Comparison of ENCODE assay signal across 8 cellular contexts in genomic region chr4:123477804-123478209, GRCh38.
DNase-seq lines count a peak whose midpoint lies in the region; ATAC-seq, FAIRE-seq and TF ChIP-seq lines count a peak whose summit lies in the region.

No MANE protein-coding gene starts in this region.

- peak; percentile 12 for DNase-seq in CD1c-positive myeloid dendritic cell (ENCODE audit: extremely low spot score)
- peak; percentile 7 to 9 for DNase-seq in activated CD4-positive, alpha-beta T cell treated with anti-CD3 and anti-CD28 coated beads, Interleukin-2, amount 50 U/mL, for 4 hours
- DNase-seq in foreskin melanocyte: peak; percentile 96
- peak; percentile 41 for DNase-seq in stromal cell of bone marrow (ENCODE audit: low read depth)
- DNase-seq in HCEC 1CT: no peak
- no peak for DNase-seq in OCI-M2 (lab: John Stamatoyannopoulos, UW; ENCODE audit: unreplicated experiment)
- DNase-seq in GM12891 (ENCODE audit: insufficient read length, low spot score): no peak

- TF ChIP-seq POLR2A in GM12891 (IDR thresholded peaks at IDR 0.05; ENCODE audit: low read depth, low read length): no peak

- peak; percentile 74 for ATAC-seq in HG02943 (IDR thresholded peaks at IDR 0.05; ENCODE audit: low read depth, unreplicated experiment)

- FAIRE-seq in GM12891 (lab: Jason Lieb, UNC): no peak

TF ChIP-seq in GM12891, 5 proteins besides CTCF, POLR2A, EP300 and RAD21:
- TF ChIP-seq POU2F2 (IDR thresholded peaks at IDR 0.05; ENCODE audit: low read depth, low read length) (no peak), POLR2AphosphoS5 (IDR thresholded peaks at IDR 0.05; ENCODE audit: low read depth, low read length) (no peak), PAX5 (IDR thresholded peaks at IDR 0.05; ENCODE audit: insufficient read depth, low read length, severe bottlenecking) (no peak), TAF1 (IDR thresholded peaks at IDR 0.05; ENCODE audit: low read depth, low read length) (no peak)

Comparison
In these comparisons a context has a peak if more than half of its experiments do, and no peak if none do; other contexts are left out.
1. DNase-seq: peak in CD1c-positive myeloid dendritic cell (single experiment), activated CD4-positive, alpha-beta T cell treated with anti-CD3 and anti-CD28 coated beads, Interleukin-2, amount 50 U/mL, for 4 hours (2 of 2), foreskin melanocyte (single experiment) and stromal cell of bone marrow (single experiment); none in HCEC 1CT (single experiment), OCI-M2 (single experiment) and GM12891 (single experiment).